Comparison of ENCODE assay signal across 18 cellular contexts in the genomic region with DNA sequence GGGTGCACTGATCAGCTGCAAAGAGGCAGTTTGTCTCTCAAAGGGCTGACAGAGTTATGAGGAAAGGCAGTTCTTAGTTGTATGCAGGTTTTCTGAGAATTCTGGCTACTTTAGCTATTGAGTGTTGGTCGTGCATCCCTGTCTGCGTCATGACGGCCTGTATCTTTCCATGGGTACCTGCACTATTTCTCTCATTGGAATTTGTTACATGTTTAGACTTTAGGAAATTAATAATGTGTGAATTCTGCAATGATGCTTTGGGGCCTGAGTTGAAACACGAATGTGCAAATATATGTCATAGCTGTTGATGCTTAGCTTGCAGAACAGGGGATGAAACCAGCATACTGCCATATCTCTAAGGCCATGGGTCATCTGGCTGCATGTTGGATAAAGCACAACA. TPM values are rescaled to one million over a fixed set of nuclear protein-coding genes. Genes with fewer than 3 reads are reported as not detected.
"Had no signal": no experiment of that assay in that cellular context is flagged by ENCODE, and none has a peak within 500 bp of the region (broad histone marks: within the 10 kb centered on the region; RNA-seq: fewer than 3 reads in every experiment).

No MANE protein-coding gene starts in this region.

- H3K4me1 ChIP-seq: testis, vagina had no signal

- DNase-seq: activated gamma-delta T cell; activated T-cell treated with anti-CD3 and anti-CD28 coated beads for 4 hours; caudate nucleus; cortex of kidney; effector CD8-positive, alpha-beta T cell; heart left ventricle; naive B cell; testis had no signal

- H3K27me3 ChIP-seq: heart left ventricle, neutrophil, right atrium auricular region, testis, vagina had no signal

- H3K27ac ChIP-seq: neutrophil, right atrium auricular region, testis, vagina had no signal

- H3K36me3 ChIP-seq: heart left ventricle, neutrophil, right atrium auricular region, vagina had no signal

- H3K36me3 Mint-ChIP-seq: naive B cell had no signal

- ATAC-seq: heart left ventricle had no signal

- H3K9me3 ChIP-seq: neutrophil, right atrium auricular region, testis, vagina had no signal

- H3K27me3 Mint-ChIP-seq: stimulated activated naive CD8-positive, alpha-beta T cell treated with anti-CD3 and anti-CD28 coated beads, Interleukin-15, amount 100 ng/mL, for 72 hours had no signal

- H3K4me3 ChIP-seq: heart left ventricle, right atrium auricular region, skin epidermis, testis, vagina had no signal

RNA-seq across cellular contexts. Expression of a gene that starts 18.1 kb away (rescaled TPM):
- total RNA-seq: activated CD8-positive, alpha-beta memory T cell treated with anti-CD3 and anti-CD28 coated beads for 36 hours; frontal cortex; heart left ventricle; lung microvascular endothelial cell; posterior vena cava; right atrium auricular region; testis; vagina had no signal
- polyA plus RNA-seq: adipose tissue, heart left ventricle had no signal

RNA-seq across cellular contexts. Expression of a gene that starts 30.6 kb away (rescaled TPM):
- total RNA-seq: activated CD8-positive, alpha-beta memory T cell treated with anti-CD3 and anti-CD28 coated beads for 36 hours had no signal

RNA-seq across cellular contexts. Expression of a gene that starts 33.8 kb away (rescaled TPM):
- total RNA-seq: activated CD8-positive, alpha-beta memory T cell treated with anti-CD3 and anti-CD28 coated beads for 36 hours had no signal
